Comparison of ENCODE assay signal across 8 cellular contexts in genomic region chr1:165367375-165367993, GRCh38. TPM values are rescaled to one million over a fixed set of nuclear protein-coding genes. Genes with fewer than 3 reads are reported as not detected.
DNase-seq lines count a peak whose midpoint lies in the region; ATAC-seq and TF ChIP-seq lines count a peak whose summit lies in the region.

No MANE protein-coding gene starts in this region.

- H3K4me3 ChIP-seq in Caco-2 (ENCODE audit: low read depth, low read length) (no peak overlapping the region), right atrium auricular region (no peak overlapping the region), skeletal muscle cell (ENCODE audit: low read depth, low read length) (no peak overlapping the region)

- peak; percentile 49 to 74 for ATAC-seq in activated naive CD4-positive, alpha-beta T cell treated with anti-CD3 and anti-CD28 coated beads, Interleukin-2, amount 50 U/mL, for 72 hours
- no peak for ATAC-seq in HG03196 (IDR thresholded peaks at IDR 0.05; ENCODE audit: unreplicated experiment)

- H3K27me3 Mint-ChIP-seq in Caco-2 (ENCODE audit: insufficient read depth, unreplicated experiment): peaks cover 4% of the 10 kb centered on the region

- POLR2A ChIA-PET in Caco-2 (lab: Charles Lee): no interaction called here

- H3K4me1 ChIP-seq in Caco-2: no peaks in the 10 kb centered on the region
- peaks cover 0 to 12% of the 10 kb centered on the region in 2 donors for H3K4me1 ChIP-seq in right atrium auricular region

- CTCF ChIA-PET in Caco-2 (lab: Charles Lee): interaction anchor here (0.7 to 1.5 kb wide), 9 partner anchors 17 to 255 kb away, joined by 3 to 9 read pairs (median 4); no protein-coding TSS in a partner anchor

- no peaks in the 10 kb centered on the region for H3K4me1 Mint-ChIP-seq in Caco-2 (ENCODE audit: low read depth, unreplicated experiment)

- intact Hi-C loops in Caco-2 (cut with micrococcal nuclease; ENCODE audit: unreplicated experiment): loop anchor here (5.0 kb wide), 1 partner anchor 60 kb away; no protein-coding TSS in a partner anchor

- H3K27ac Mint-ChIP-seq in Caco-2 (ENCODE audit: unreplicated experiment): no peak overlapping the region
- H3K27ac Mint-ChIP-seq in activated naive CD4-positive, alpha-beta T cell treated with anti-CD3 and anti-CD28 coated beads, Interleukin-2, amount 50 U/mL, for 72 hours: no peak overlapping the region

- no peaks in the 10 kb centered on the region for H3K36me3 ChIP-seq in Caco-2 (ENCODE audit: control insufficient read depth, insufficient read depth, low read length)
- H3K36me3 ChIP-seq in right atrium auricular region: no peaks in the 10 kb centered on the region

- peak; percentile 70 to 80 for DNase-seq in Caco-2
- DNase-seq in GM20000 (ENCODE audit: low spot score): peak; percentile 84
- peak; percentile 47 for DNase-seq in LHCN-M2 (ENCODE audit: low read depth)
- DNase-seq in SK-N-DZ (ENCODE audit: low spot score): peak; percentile 71
- DNase-seq in activated naive CD4-positive, alpha-beta T cell treated with anti-CD3 and anti-CD28 coated beads, Interleukin-2, amount 50 U/mL, for 72 hours (ENCODE audit: low spot score in 2 of 2): peak in 1 of 2 donors; percentile 85
- DNase-seq in right atrium auricular region (ENCODE audit: low spot score): peak; percentile 79
- peak; percentile 22 for DNase-seq in skeletal muscle cell (ENCODE audit: low read depth)

- H3K4me3 Mint-ChIP-seq in Caco-2 (ENCODE audit: unreplicated experiment): no peak overlapping the region

- no peaks in the 10 kb centered on the region for H3K9me3 Mint-ChIP-seq in Caco-2 (ENCODE audit: unreplicated experiment)
- H3K9me3 Mint-ChIP-seq in activated naive CD4-positive, alpha-beta T cell treated with anti-CD3 and anti-CD28 coated beads, Interleukin-2, amount 50 U/mL, for 72 hours: no peaks in the 10 kb centered on the region

- H3K27ac ChIP-seq in right atrium auricular region: no peak overlapping the region

- H3K9me3 ChIP-seq in Caco-2: no peaks in the 10 kb centered on the region
- no peaks in the 10 kb centered on the region for H3K9me3 ChIP-seq in right atrium auricular region

- H3K27me3 ChIP-seq in Caco-2 (replicated peaks; ENCODE audit: control insufficient read depth, insufficient read depth, low read length): no peaks in the 10 kb centered on the region
- H3K27me3 ChIP-seq in right atrium auricular region: no peaks in the 10 kb centered on the region

- no TSS peak for BruUV-seq in Caco-2 (replicated peaks; lab: Mats Ljungman, UMichigan)

- no peaks in the 10 kb centered on the region for H3K36me3 Mint-ChIP-seq in Caco-2 (ENCODE audit: insufficient read depth, unreplicated experiment)
- H3K36me3 Mint-ChIP-seq in activated naive CD4-positive, alpha-beta T cell treated with anti-CD3 and anti-CD28 coated beads, Interleukin-2, amount 50 U/mL, for 72 hours: no peaks in the 10 kb centered on the region

- TF ChIP-seq CTCF in Caco-2 (IDR thresholded peaks at IDR 0.05; ENCODE audit: insufficient read depth in 1 of 2, low read depth in 1 of 2, low read length in 1 of 2, severe bottlenecking in 1 of 2, unreplicated experiment in 1 of 2) (peak; percentile 84 to 95), GM20000 (IDR thresholded peaks at IDR 0.05; ENCODE audit: extremely low read depth, missing control alignments) (peak; percentile 84), right atrium auricular region (IDR thresholded peaks at IDR 0.05) (peak; percentile 94 to 97)

RNA-seq across cellular contexts. Expression of gene LMX1A, which starts 11.0 kb away (rescaled TPM):
- total RNA-seq in Caco-2 (2022) (not detected in 2 replicates), LHCN-M2 (2014; rRNA removed) (not detected in 2 replicates), right atrium auricular region (not detected)
- polyA plus RNA-seq in LHCN-M2 (2012): not detected
- polyA plus RNA-seq in SK-N-DZ (2014; cell fraction: cytosol; rRNA removed): 0.46 and 1.4 TPM in 2 replicates
- polyA plus RNA-seq in SK-N-DZ (2014; cell fraction: nucleus; rRNA removed): 0.19 and 1.1 TPM in 2 replicates
- not detected for total RNA-seq in activated naive CD4-positive, alpha-beta T cell treated with anti-CD3 and anti-CD28 coated beads, Interleukin-2, amount 50 U/mL, for 72 hours
